In the genomic region with DNA sequence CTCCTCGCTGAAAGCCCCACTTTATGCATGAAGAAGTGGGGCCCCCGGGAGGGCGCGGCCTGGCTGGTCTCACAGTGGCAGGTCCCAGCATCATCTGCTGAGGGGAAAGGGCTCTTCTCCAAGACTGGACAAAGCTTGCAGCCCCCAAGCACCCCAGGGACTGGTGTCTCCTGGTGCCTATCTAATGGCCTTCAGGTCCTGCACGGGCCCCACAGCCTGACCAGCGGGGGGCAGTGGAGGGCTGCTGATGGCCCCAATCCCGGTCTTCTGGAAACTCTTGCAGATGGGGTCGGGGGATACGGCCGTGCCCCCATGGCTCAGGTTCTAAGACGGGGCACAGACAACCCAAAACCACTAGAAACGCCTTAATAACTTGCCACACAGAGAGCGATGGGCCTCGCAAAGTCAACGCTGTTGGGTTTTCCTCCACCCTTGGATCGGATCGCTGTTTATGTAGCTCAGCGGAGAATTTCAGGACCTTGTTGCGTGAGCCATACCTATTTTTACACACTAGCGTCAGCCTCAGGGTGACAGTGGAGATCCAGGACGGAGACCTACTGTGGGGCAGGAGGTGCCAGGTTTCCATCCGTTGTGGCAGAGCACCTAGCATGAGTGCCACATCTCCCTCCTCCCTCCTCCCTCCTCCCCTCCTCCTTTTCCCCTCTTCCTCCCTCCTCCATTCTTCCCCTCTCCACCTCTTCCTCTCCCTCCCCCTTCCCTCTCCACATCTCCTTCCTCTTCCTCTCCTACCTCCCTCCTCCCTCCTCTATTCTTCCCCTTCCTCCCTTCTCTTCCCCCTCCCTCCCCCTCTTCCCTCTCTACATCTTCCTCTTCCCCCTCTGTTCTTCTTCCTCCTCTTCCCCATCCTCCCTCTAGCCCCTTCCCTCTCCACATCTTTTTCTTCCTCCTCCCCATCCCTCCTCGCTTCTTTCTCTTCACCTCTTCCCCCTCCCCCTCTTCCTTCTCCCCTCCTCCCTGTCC, we compare ENCODE assay signal across 8 cellular contexts.
A peak's percentile ranks its signal among the peaks of the same experiment; 100 is the strongest.
DNase-seq lines count a peak whose midpoint lies in the region; ATAC-seq and TF ChIP-seq lines count a peak whose summit lies in the region.

No MANE protein-coding gene starts in this region.

- POLR2A ChIA-PET in activated CD4-positive, alpha-beta T cell treated with anti-CD3 and anti-CD28 coated beads for 36 hours (lab: Charles Lee), result no interaction called here
- POLR2A ChIA-PET in RWPE1 (lab: Yijun Ruan, JAX; ENCODE audit: low non-redundant PET), result no interaction called here

- TF ChIP-seq POLR2A in gastroesophageal sphincter (IDR thresholded peaks at IDR 0.05), result no peak

- no peaks in the 10 kb centered on the region for H3K36me3 Mint-ChIP-seq in activated CD4-positive, alpha-beta T cell treated with anti-CD3 and anti-CD28 coated beads for 36 hours (ENCODE audit: low read depth)
- H3K36me3 Mint-ChIP-seq in activated CD4-positive, alpha-beta T cell treated with anti-CD3 and anti-CD28 coated beads, Interleukin-2, amount 10 ng/mL, durations not matched to agents 24 days and 14 days (ENCODE audit: low read depth), result no peaks in the 10 kb centered on the region

- 54 to 61% methylated on average over 4 to 12 of the region's 23 CpGs for WGBS in gastroesophageal sphincter (ENCODE audit: low coverage in 1 of 2), 2 donors

- H3K9me3 ChIP-seq in gastroesophageal sphincter, result no peaks in the 10 kb centered on the region

- H3K27ac ChIP-seq in RWPE1, result peak overlapping the region; percentile 41; the same call in 1 of the 2 replicates
- H3K27ac ChIP-seq in gastroesophageal sphincter, result peak overlapping the region; percentile 7 to 82 (median 64)

- no peak overlapping the region for H3K27ac Mint-ChIP-seq in activated CD4-positive, alpha-beta T cell treated with anti-CD3 and anti-CD28 coated beads for 36 hours
- no peak overlapping the region for H3K27ac Mint-ChIP-seq in activated CD4-positive, alpha-beta T cell treated with anti-CD3 and anti-CD28 coated beads, Interleukin-2, amount 10 ng/mL, durations not matched to agents 24 days and 14 days

- no peaks in the 10 kb centered on the region for H3K27me3 ChIP-seq in gastroesophageal sphincter

- H3K4me3 ChIP-seq in gastroesophageal sphincter, result peak overlapping the region in 1 of 2 donors; percentile 34

- intact Hi-C loops in activated CD4-positive, alpha-beta T cell treated with anti-CD3 and anti-CD28 coated beads for 36 hours (cut with DNase I, micrococcal nuclease), result loop anchor here in 1 of 2 experiments (1.0 kb wide), 1 partner anchor 130 kb away; no protein-coding TSS in a partner anchor
- intact Hi-C loops in activated CD4-positive, alpha-beta T cell treated with anti-CD3 and anti-CD28 coated beads, Interleukin-2, amount 10 ng/mL, durations not matched to agents 24 days and 14 days (cut with micrococcal nuclease), result no loop called here

- peak; percentile 54 for DNase-seq in activated CD4-positive, alpha-beta T cell treated with anti-CD3 and anti-CD28 coated beads for 36 hours
- no peak for DNase-seq in activated CD4-positive, alpha-beta T cell treated with anti-CD3 and anti-CD28 coated beads, Interleukin-2, amount 10 ng/mL, durations not matched to agents 24 days and 14 days
- DNase-seq in RWPE1 (ENCODE audit: low spot score) (no peak), retina (peak; percentile 62), NCI-H1417 treated with DMSO at 0.1 percent for 48 hours (lab: John Stamatoyannopoulos, UW) (no peak)

- H3K4me1 ChIP-seq in gastroesophageal sphincter, result peaks cover 0 to 27% (median 3%) of the 10 kb centered on the region in 3 donors

- TF ChIP-seq CTCF in RWPE1 (conservative IDR thresholded peaks at IDR 0.05; ENCODE audit: low read depth) (no peak), gastroesophageal sphincter (IDR thresholded peaks at IDR 0.05) (peak in 3 of 4 experiments; percentile 74 to 89 (median 83))

- no peak overlapping the region for H3K4me3 Mint-ChIP-seq in activated CD4-positive, alpha-beta T cell treated with anti-CD3 and anti-CD28 coated beads for 36 hours
- H3K4me3 Mint-ChIP-seq in activated CD4-positive, alpha-beta T cell treated with anti-CD3 and anti-CD28 coated beads, Interleukin-2, amount 10 ng/mL, durations not matched to agents 24 days and 14 days, result no peak overlapping the region

- no peaks in the 10 kb centered on the region for H3K36me3 ChIP-seq in gastroesophageal sphincter

- TF ChIP-seq EP300 in gastroesophageal sphincter (IDR thresholded peaks at IDR 0.05), result peak; percentile 21

- H3K4me1 Mint-ChIP-seq in activated CD4-positive, alpha-beta T cell treated with anti-CD3 and anti-CD28 coated beads for 36 hours, result no peaks in the 10 kb centered on the region
- no peaks in the 10 kb centered on the region for H3K4me1 Mint-ChIP-seq in activated CD4-positive, alpha-beta T cell treated with anti-CD3 and anti-CD28 coated beads, Interleukin-2, amount 10 ng/mL, durations not matched to agents 24 days and 14 days

- ATAC-seq in activated CD4-positive, alpha-beta T cell treated with anti-CD3 and anti-CD28 coated beads for 36 hours, result no peak
- ATAC-seq in gastroesophageal sphincter (peak; percentile 72), HG02678 (IDR thresholded peaks at IDR 0.05; ENCODE audit: unreplicated experiment) (no peak)
- ATAC-seq in activated CD4-positive, CD25-positive, alpha-beta regulatory T cell treated with anti-CD3 and anti-CD28 coated beads, Interleukin-2, amount 50 U/mL, for 24 hours, result no peak

- no peaks in the 10 kb centered on the region for H3K9me3 Mint-ChIP-seq in activated CD4-positive, alpha-beta T cell treated with anti-CD3 and anti-CD28 coated beads for 36 hours (ENCODE audit: low read depth)
- H3K9me3 Mint-ChIP-seq in activated CD4-positive, alpha-beta T cell treated with anti-CD3 and anti-CD28 coated beads, Interleukin-2, amount 10 ng/mL, durations not matched to agents 24 days and 14 days, result no peaks in the 10 kb centered on the region

- CTCF ChIA-PET in activated CD4-positive, alpha-beta T cell treated with anti-CD3 and anti-CD28 coated beads for 36 hours (lab: Charles Lee), result no interaction called here
- CTCF ChIA-PET in RWPE1 (lab: Yijun Ruan, JAX), result no interaction called here

- H3K27me3 Mint-ChIP-seq in activated CD4-positive, alpha-beta T cell treated with anti-CD3 and anti-CD28 coated beads for 36 hours, result peaks cover 4% of the 10 kb centered on the region
- H3K27me3 Mint-ChIP-seq in activated CD4-positive, alpha-beta T cell treated with anti-CD3 and anti-CD28 coated beads, Interleukin-2, amount 10 ng/mL, durations not matched to agents 24 days and 14 days, result peaks cover 3% of the 10 kb centered on the region

Comparison
In these comparisons a context has a peak if more than half of its experiments do, and no peak if none do; other contexts are left out.
1. DNase-seq: peak in activated CD4-positive, alpha-beta T cell treated with anti-CD3 and anti-CD28 coated beads for 36 hours (single experiment) and retina (single experiment); none in activated CD4-positive, alpha-beta T cell treated with anti-CD3 and anti-CD28 coated beads, Interleukin-2, amount 10 ng/mL, durations not matched to agents 24 days and 14 days (single experiment), RWPE1 (single experiment) and NCI-H1417 treated with DMSO at 0.1 percent for 48 hours (single experiment).